In the genomic region with DNA sequence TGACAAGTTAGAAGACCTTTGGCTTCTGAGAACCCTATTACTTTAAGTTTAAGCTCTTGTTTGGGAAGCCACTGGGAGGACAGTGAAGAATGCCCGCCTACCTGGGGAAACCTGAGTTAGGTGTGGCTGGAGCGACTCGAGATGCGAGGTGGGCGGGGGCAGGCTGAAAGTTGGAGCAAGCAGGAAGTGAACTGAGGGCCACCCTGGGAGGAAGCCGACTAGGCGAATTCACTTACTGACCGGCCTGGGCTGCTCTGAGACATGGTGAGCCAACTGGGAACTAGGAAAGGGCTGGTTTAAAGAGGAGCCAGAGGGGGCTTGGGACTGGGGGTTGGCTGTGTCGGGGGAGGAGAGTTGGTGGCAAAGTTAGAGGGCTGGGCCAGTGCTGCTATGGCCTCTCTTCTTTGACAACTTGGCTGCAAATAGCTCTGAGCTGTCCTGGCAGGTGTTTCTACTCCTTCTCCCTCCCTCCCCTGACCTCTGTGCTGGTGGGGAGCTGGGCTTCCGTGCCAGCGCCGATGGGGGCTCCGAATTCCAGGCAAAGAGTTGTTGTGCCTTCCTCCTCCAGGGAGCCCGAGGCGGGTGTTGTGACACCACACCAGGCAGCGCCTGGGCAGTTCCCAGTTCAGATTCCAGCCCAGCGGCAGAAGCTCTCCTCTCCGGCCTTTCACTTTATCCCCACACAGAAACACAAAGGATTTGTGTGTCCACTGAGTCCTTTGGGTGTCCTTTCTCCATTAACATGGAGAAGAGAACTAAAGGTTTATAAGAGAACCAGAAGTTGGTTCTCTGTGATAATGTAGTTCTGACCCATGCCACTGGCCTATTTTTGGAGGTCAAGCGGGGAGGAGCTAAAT, we compare ENCODE assay signal across 8 cellular contexts. TPM values are rescaled to one million over a fixed set of nuclear protein-coding genes. Genes with fewer than 3 reads are reported as not detected.
A peak's percentile ranks its signal among the peaks of the same experiment; 100 is the strongest.
DNase-seq lines count a peak whose midpoint lies in the region; ATAC-seq and TF ChIP-seq lines count a peak whose summit lies in the region.

A gene (plus strand): TSS at position 201 of the 857 bp plus-strand sequence. CDS start 61 bp downstream, at position 262.

- no peaks in the 10 kb centered on the region for H3K9me2 ChIP-seq in SU-DHL-6 (replicated peaks; ENCODE audit: insufficient read depth, low read length)

- ATAC-seq in GM18909 (IDR thresholded peaks at IDR 0.05; ENCODE audit: poor library complexity, unreplicated experiment) (peak; percentile 66), HG03108 (IDR thresholded peaks at IDR 0.05; ENCODE audit: unreplicated experiment) (peak; percentile 56)

- peaks cover 18% of the 10 kb centered on the region for H3K79me2 ChIP-seq in SU-DHL-6 (ENCODE audit: insufficient read depth, low read length)

- peak within 1 kb of the TSS; percentile 59 for H3K27ac ChIP-seq in SU-DHL-6 (ENCODE audit: low read depth, low read length)
- peak within 1 kb of the TSS; percentile 44 to 52 for H3K27ac ChIP-seq in ascending aorta

- no peaks in the 10 kb centered on the region for H4K20me1 ChIP-seq in SU-DHL-6 (ENCODE audit: low read depth, low read length)

- peak within 1 kb of the TSS; percentile 71 for H3K4me3 ChIP-seq in SU-DHL-6 (ENCODE audit: insufficient read depth, low read length, poor library complexity, severe bottlenecking)
- H3K4me3 ChIP-seq in ascending aorta: peak within 1 kb of the TSS; percentile 24 to 39
- H3K4me3 ChIP-seq in kidney epithelial cell (ENCODE audit: low read depth, low read length): peak within 1 kb of the TSS; percentile 51

- H2AFZ ChIP-seq in SU-DHL-6 (ENCODE audit: low read depth, low read length, severe bottlenecking): peak within 1 kb of the TSS; percentile 81

- no peaks in the 10 kb centered on the region for H3K36me3 ChIP-seq in SU-DHL-6 (ENCODE audit: low read length)
- H3K36me3 ChIP-seq in ascending aorta: no peaks in the 10 kb centered on the region
- no peaks in the 10 kb centered on the region for H3K36me3 ChIP-seq in kidney epithelial cell (ENCODE audit: control insufficient read depth, insufficient read depth, low read length)

- H3K9ac ChIP-seq in SU-DHL-6 (ENCODE audit: low read length): peak within 1 kb of the TSS; percentile 78

- no peaks in the 10 kb centered on the region; the same call in 1 of the 2 replicates for H3F3A ChIP-seq in SU-DHL-6 (ENCODE audit: insufficient read depth)

- no peak for TF ChIP-seq CTCF in SU-DHL-6 (IDR thresholded peaks at IDR 0.05; ENCODE audit: insufficient read depth, low read length, poor library complexity, severe bottlenecking)
- no peak for TF ChIP-seq CTCF in ascending aorta (IDR thresholded peaks at IDR 0.05)
- no peak for TF ChIP-seq CTCF in kidney epithelial cell (IDR thresholded peaks at IDR 0.05; ENCODE audit: insufficient read depth, low read length, poor library complexity, severe bottlenecking)

- DNase-seq in ascending aorta (ENCODE audit: low spot score in 2 of 2) (no peak), kidney epithelial cell (ENCODE audit: low read depth) (peak; percentile 16), COLO829 (ENCODE audit: low spot score) (no peak), NCI-H748 (lab: John Stamatoyannopoulos, UW; ENCODE audit: unreplicated experiment) (no peak)
- DNase-seq in stimulated activated CD4-positive, alpha-beta T cell treated with anti-CD3 and anti-CD28 coated beads, Interleukin-2, amount 100 ng/mL, for 4 hours (ENCODE audit: low read depth): peak; percentile 45

- H3K4me2 ChIP-seq in SU-DHL-6 (ENCODE audit: low read depth, low read length, poor library complexity, severe bottlenecking): peak within 1 kb of the TSS; percentile 90

- H3K27me3 ChIP-seq in SU-DHL-6 (ENCODE audit: low read length) (no peaks in the 10 kb centered on the region), ascending aorta (no peaks in the 10 kb centered on the region), kidney epithelial cell (ENCODE audit: control insufficient read depth, insufficient read depth, low read length) (no peaks in the 10 kb centered on the region)

- intact Hi-C loops in ascending aorta (cut with DNase I): no loop called here

- H3K9me3 ChIP-seq in SU-DHL-6 (ENCODE audit: insufficient read depth, low read length): no peaks in the 10 kb centered on the region
- H3K9me3 ChIP-seq in ascending aorta: no peaks in the 10 kb centered on the region

- H3K4me1 ChIP-seq in ascending aorta: no peaks in the 10 kb centered on the region

RNA-seq across cellular contexts. Expression of the gene that starts here (rescaled TPM):
- total RNA-seq in ascending aorta: 10.0 TPM
- total RNA-seq in kidney epithelial cell: 42.3 and 53.5 TPM in 2 replicates

Comparison
In these comparisons a context has a peak if more than half of its experiments do, and no peak if none do; other contexts are left out.
1. DNase-seq: peak in kidney epithelial cell (single experiment) and stimulated activated CD4-positive, alpha-beta T cell treated with anti-CD3 and anti-CD28 coated beads, Interleukin-2, amount 100 ng/mL, for 4 hours (single experiment); none in ascending aorta (0 of 2), COLO829 (single experiment) and NCI-H748 (single experiment).
2. Peak in every context shown above with its lines, with median percentiles within 50 percentile points of each other: H3K4me3 ChIP-seq.